In the genomic region with DNA sequence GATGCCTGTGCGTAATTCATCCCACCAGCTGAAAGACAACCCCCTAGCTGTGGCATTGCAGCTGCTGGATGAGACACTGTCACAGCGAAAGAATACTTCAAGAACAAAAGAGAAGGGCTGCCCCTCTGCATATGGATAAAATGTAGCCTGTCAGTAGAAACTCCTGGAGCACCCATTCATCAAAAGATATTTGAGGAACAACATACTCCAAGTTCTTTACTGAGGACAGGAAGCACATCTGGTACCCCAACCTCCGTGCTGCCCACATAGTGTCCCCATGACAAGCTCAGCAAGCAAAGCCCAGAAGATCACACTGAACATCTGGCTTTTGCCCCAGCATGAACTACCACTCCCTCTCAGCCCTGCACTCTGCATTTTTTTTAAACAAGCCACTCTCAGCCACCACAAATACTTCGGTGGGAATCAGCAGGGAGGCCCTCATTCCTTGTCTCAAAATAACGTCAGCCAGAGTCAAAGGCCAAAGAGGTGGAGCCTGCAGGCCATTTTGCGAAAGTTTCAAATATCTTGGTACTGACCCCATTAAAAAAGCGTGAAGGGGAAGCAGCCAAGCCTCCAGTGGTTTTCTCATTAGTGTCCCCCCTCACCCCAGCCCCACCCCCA, we compare ENCODE assay signal across 8 cellular contexts. TPM values are rescaled to one million over a fixed set of nuclear protein-coding genes. Genes with fewer than 3 reads are reported as not detected.
DNase-seq lines count a peak whose midpoint lies in the region; ATAC-seq, FAIRE-seq and TF ChIP-seq lines count a peak whose summit lies in the region.

No MANE protein-coding gene starts in this region.

- FAIRE-seq in GM19239 (lab: Jason Lieb, UNC): peak; percentile 71

- H3K4me3 ChIP-seq in AG04450 (ENCODE audit: low read depth, low read length): peak overlapping the region; percentile 97
- H3K4me3 ChIP-seq in muscle layer of duodenum (ENCODE audit: low read depth in 1 of 2, low read length in 2 of 2): peak overlapping the region; percentile 93 to 96

- POLR2A ChIA-PET in AG04450 (lab: Yijun Ruan, JAX): interaction anchor here (1.0 to 2.2 kb wide), 7 partner anchors 9 to 365 kb away, joined by 3 to 12 read pairs (median 5); no protein-coding TSS in a partner anchor

- peaks cover 0 to 9% of the 10 kb centered on the region in 2 donors for H3K36me3 ChIP-seq in muscle layer of duodenum (ENCODE audit: control insufficient read depth in 1 of 2, insufficient read depth in 2 of 2, low read length in 2 of 2)

- H3K27me3 ChIP-seq in AG04450 (ENCODE audit: control insufficient read depth, insufficient read depth, low read length): no peaks in the 10 kb centered on the region
- H3K27me3 ChIP-seq in muscle layer of duodenum (ENCODE audit: low read depth, low read length): no peaks in the 10 kb centered on the region

- DNase-seq in AG04450 (ENCODE audit: low read depth, low spot score) (peak; percentile 92), GM19239 (ENCODE audit: insufficient read length, low spot score) (no peak), epithelial cell of prostate (ENCODE audit: low read depth, low spot score) (no peak), NOMO-1 (lab: John Stamatoyannopoulos, UW; ENCODE audit: unreplicated experiment in 2 of 2) (no peak), cerebellum (ENCODE audit: low spot score) (no peak), GM19240 (ENCODE audit: insufficient read length, low spot score) (no peak)

- CTCF ChIA-PET in AG04450 (lab: Charles Lee): interaction anchor here (0.9 to 2.7 kb wide), 6 partner anchors 10 to 344 kb away, joined by 3 to 17 read pairs (median 4); no protein-coding TSS in a partner anchor

- peak; percentile 2 for ATAC-seq in SK-N-SH treated with all-trans-retinoic acid at 6 μM for 48 hours

- no peak for TF ChIP-seq CTCF in AG04450 (IDR thresholded peaks at IDR 0.05; ENCODE audit: low read depth, low read length)

- H3K9me3 ChIP-seq in AG04450 (ENCODE audit: control insufficient read depth, insufficient read depth, low read length) (peaks cover 4% of the 10 kb centered on the region; the same call in 1 of the 2 replicates), muscle layer of duodenum (ENCODE audit: control insufficient read depth in 1 of 2, low read length in 2 of 2) (no peaks in the 10 kb centered on the region)

- H3K27ac ChIP-seq in AG04450 (ENCODE audit: low read depth, low read length) (peak overlapping the region; percentile 99), epithelial cell of prostate (peak overlapping the region; percentile 79), muscle layer of duodenum (ENCODE audit: low read length) (peak overlapping the region; percentile 98)

- H3K4me1 ChIP-seq in muscle layer of duodenum (ENCODE audit: control insufficient read depth in 1 of 2, insufficient read depth in 2 of 2, low read length in 2 of 2): peaks cover 13 to 42% of the 10 kb centered on the region in 2 donors

TF ChIP-seq in SK-N-SH treated with all-trans-retinoic acid at 6 μM for 48 hours, 23 proteins besides CTCF, POLR2A, EP300 and RAD21:
- peak; percentile 26; the same call in 1 of the 2 replicates for TF ChIP-seq TCF4 (CRISPR knock-in tag; IDR thresholded peaks at IDR 0.05; ENCODE audit: borderline replicate concordance)
- TF ChIP-seq, protein P1, sequence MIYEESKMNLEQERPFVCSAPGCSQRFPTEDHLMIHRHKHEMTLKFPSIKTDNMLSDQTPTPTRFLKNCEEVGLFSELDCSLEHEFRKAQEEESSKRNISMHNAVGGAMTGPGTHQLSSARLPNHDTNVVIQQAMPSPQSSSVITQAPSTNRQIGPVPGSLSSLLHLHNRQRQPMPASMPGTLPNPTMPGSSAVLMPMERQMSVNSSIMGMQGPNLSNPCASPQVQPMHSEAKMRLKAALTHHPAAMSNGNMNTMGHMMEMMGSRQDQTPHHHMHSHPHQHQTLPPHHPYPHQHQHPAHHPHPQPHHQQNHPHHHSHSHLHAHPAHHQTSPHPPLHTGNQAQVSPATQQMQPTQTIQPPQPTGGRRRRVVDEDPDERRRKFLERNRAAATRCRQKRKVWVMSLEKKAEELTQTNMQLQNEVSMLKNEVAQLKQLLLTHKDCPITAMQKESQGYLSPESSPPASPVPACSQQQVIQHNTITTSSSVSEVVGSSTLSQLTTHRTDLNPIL (CRISPR knock-in tag; IDR thresholded peaks at IDR 0.05; ENCODE audit: low read depth): no peak
- TF ChIP-seq ZNF70 (CRISPR knock-in tag; IDR thresholded peaks at IDR 0.05): no peak
TF ChIP-seq in SK-N-SH treated with all-trans-retinoic acid at 6 μM for 48 hours: peak in this region for 1.

RNA-seq across cellular contexts. Expression of a gene that starts 1.7 kb away (rescaled TPM):
- polyA plus RNA-seq in AG04450 (2011; rRNA removed): 53.5 and 57.8 TPM in 2 replicates
- polyA minus RNA-seq in AG04450 (2011; rRNA and poly(A)+ RNA removed): 96.0 and 121 TPM in 2 replicates
- total RNA-seq in cerebellum: 6.6 TPM
